35 cellular contexts compared by ENCODE assay signal in the genomic region with DNA sequence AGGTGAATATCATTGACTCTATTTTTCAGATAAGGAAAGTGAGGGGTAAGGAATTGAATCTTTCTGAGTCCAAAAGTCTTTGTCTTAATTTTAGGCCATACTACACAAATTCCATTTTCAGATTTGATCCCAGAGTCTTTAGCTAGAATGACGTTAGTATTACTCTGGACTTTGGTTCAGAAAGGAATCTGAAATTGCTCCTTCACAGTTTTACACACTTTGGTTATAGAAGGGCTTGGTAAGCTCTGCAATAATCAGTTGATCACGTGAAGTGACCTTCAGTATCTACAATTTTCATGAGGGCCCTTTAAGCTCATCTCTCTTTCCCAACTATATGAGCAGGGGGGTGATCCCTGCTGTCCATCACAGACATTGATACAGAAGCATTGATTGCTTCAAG.
"Had no signal": no experiment of that assay in that cellular context is flagged by ENCODE, and none has a peak within 500 bp of the region (broad histone marks: within the 10 kb centered on the region; RNA-seq: fewer than 3 reads in every experiment).

No MANE protein-coding gene starts in this region.

- H3K36me3 Mint-ChIP-seq: activated CD4-positive, alpha-beta memory T cell treated with anti-CD3 and anti-CD28 coated beads for 36 hours; activated naive CD4-positive, alpha-beta T cell treated with anti-CD3 and anti-CD28 coated beads, Interleukin-2, amount 50 U/mL, for 72 hours; activated naive CD8-positive, alpha-beta T cell treated with anti-CD3 and anti-CD28 coated beads for 36 hours had no signal

- H3K4me1 Mint-ChIP-seq: activated B cell treated with CpG ODN at 0.5 μM for 24 hours; activated CD4-positive, alpha-beta T cell treated with anti-CD3 and anti-CD28 coated beads, Interleukin-2, amount 10 ng/mL, durations not matched to agents 24 days and 14 days; activated naive CD8-positive, alpha-beta T cell treated with anti-CD3 and anti-CD28 coated beads for 36 hours had no signal

- H3K9me3 ChIP-seq: adrenal gland, body of pancreas, breast epithelium had no signal

- H3K9me3 Mint-ChIP-seq: activated B cell treated with CpG ODN at 0.5 μM for 24 hours; T-helper 2 cell treated with Interferon-gamma antibody and Interleukin-4, amounts not matched to agents 5 μg/mL and 100 μg/mL, for 36 hours had no signal

- H3K27ac Mint-ChIP-seq: activated B cell treated with CpG ODN at 0.5 μM for 24 hours; activated CD4-positive, alpha-beta memory T cell treated with anti-CD3 and anti-CD28 coated beads for 36 hours; activated CD4-positive, alpha-beta T cell treated with anti-CD3 and anti-CD28 coated beads, Interleukin-2, amount 10 ng/mL, durations not matched to agents 24 days and 14 days; activated CD8-positive, alpha-beta T cell treated with anti-CD3 and anti-CD28 coated beads for 36 hours; activated naive CD4-positive, alpha-beta T cell treated with anti-CD3 and anti-CD28 coated beads for 36 hours; activated naive CD4-positive, alpha-beta T cell treated with anti-CD3 and anti-CD28 coated beads, Interleukin-2, amount 50 U/mL, for 72 hours; activated naive CD8-positive, alpha-beta T cell treated with anti-CD3 and anti-CD28 coated beads for 36 hours; activated T-cell treated with anti-CD3 and anti-CD28 coated beads, Interleukin-2, amount 50 U/mL, for 24 hours; activated T-helper 2 cell treated with anti-CD3 and anti-CD28 coated beads, Interferon-gamma antibody, Interleukin-2, Interleukin-4, amounts not matched to agents 10 μg/mL and 5 μg/mL and 100 μg/mL, durations not matched to agents 14 hours and 24 hours and 36 hours; T-helper 1 cell treated with Interleukin-12 subunit alpha and Interleukin-12 subunit beta and Interleukin-4 antibody, amounts not matched to agents 30 μg/mL and 1 μg/mL, for 36 hours; T-helper 2 cell treated with Interferon-gamma antibody and Interleukin-4, amounts not matched to agents 5 μg/mL and 100 μg/mL, for 36 hours had no signal

- H3K4me3 Mint-ChIP-seq: activated B cell treated with CpG ODN at 0.5 μM for 24 hours; activated CD4-positive, alpha-beta memory T cell treated with anti-CD3 and anti-CD28 coated beads for 36 hours; activated CD4-positive, alpha-beta T cell treated with anti-CD3 and anti-CD28 coated beads, Interleukin-2, amount 10 ng/mL, durations not matched to agents 24 days and 14 days; activated CD8-positive, alpha-beta T cell treated with anti-CD3 and anti-CD28 coated beads for 36 hours; activated naive CD4-positive, alpha-beta T cell treated with anti-CD3 and anti-CD28 coated beads for 36 hours; activated naive CD8-positive, alpha-beta T cell treated with anti-CD3 and anti-CD28 coated beads for 36 hours; activated T-cell treated with anti-CD3 and anti-CD28 coated beads, Interleukin-2, amount 50 U/mL, for 24 hours; T-helper 1 cell treated with Interleukin-12 subunit alpha and Interleukin-12 subunit beta and Interleukin-4 antibody, amounts not matched to agents 30 μg/mL and 1 μg/mL, for 36 hours; T-helper 2 cell treated with Interferon-gamma antibody and Interleukin-4, amounts not matched to agents 5 μg/mL and 100 μg/mL, for 36 hours had no signal

- H3K4me3 ChIP-seq: adrenal gland, body of pancreas, breast epithelium had no signal

- H3K27me3 Mint-ChIP-seq: activated B cell treated with CpG ODN at 0.5 μM for 24 hours; activated CD4-positive, alpha-beta memory T cell treated with anti-CD3 and anti-CD28 coated beads for 36 hours; activated CD4-positive, alpha-beta T cell treated with anti-CD3 and anti-CD28 coated beads, Interleukin-2, amount 10 ng/mL, durations not matched to agents 24 days and 14 days; activated CD8-positive, alpha-beta T cell treated with anti-CD3 and anti-CD28 coated beads for 36 hours; activated naive CD8-positive, alpha-beta T cell treated with anti-CD3 and anti-CD28 coated beads for 36 hours; activated T-cell treated with anti-CD3 and anti-CD28 coated beads, Interleukin-2, amount 50 U/mL, for 24 hours had no signal

- H3K36me3 ChIP-seq: adrenal gland, brain microvascular endothelial cell, breast epithelium had no signal

- H3K4me1 ChIP-seq: adrenal gland, breast epithelium had no signal

- DNase-seq: activated B cell treated with CpG ODN at 0.5 μM for 24 hours; activated CD4-positive, alpha-beta memory T cell treated with anti-CD3 and anti-CD28 coated beads for 36 hours; activated CD4-positive, alpha-beta T cell treated with anti-CD3 and anti-CD28 coated beads for 4 hours; activated CD4-positive, alpha-beta T cell treated with anti-CD3 and anti-CD28 coated beads, Interleukin-2, amount 10 ng/mL, durations not matched to agents 24 days and 14 days; activated CD4-positive, alpha-beta T cell treated with anti-CD3 and anti-CD28 coated beads, Interleukin-2, amount 50 U/mL, for 1 hour; activated CD4-positive, alpha-beta T cell treated with anti-CD3 and anti-CD28 coated beads, Interleukin-2, amount 50 U/mL, for 4 hours; activated CD4-positive, CD25-positive, alpha-beta regulatory T cell treated with anti-CD3 and anti-CD28 coated beads, Interleukin-2, amount 50 U/mL, for 72 hours; activated CD8-positive, alpha-beta memory T cell treated with anti-CD3 and anti-CD28 coated beads, Interleukin-2, amount 50 U/mL, for 48 hours; activated CD8-positive, alpha-beta T cell treated with anti-CD3 and anti-CD28 coated beads for 36 hours; activated effector memory CD4-positive, alpha-beta T cell treated with Interleukin-2 at 50 U/mL for 16 hours; activated gamma-delta T cell; activated naive CD4-positive, alpha-beta T cell; activated naive CD4-positive, alpha-beta T cell treated with anti-CD3 and anti-CD28 coated beads for 36 hours; activated naive CD4-positive, alpha-beta T cell treated with anti-CD3 and anti-CD28 coated beads, Interleukin-2, amount 50 U/mL, for 16 hours; activated naive CD8-positive, alpha-beta T cell treated with anti-CD3 and anti-CD28 coated beads for 36 hours; activated T-cell treated with anti-CD3 and anti-CD28 coated beads, Interleukin-2, amount 50 U/mL, for 24 hours; activated T-cell treated with anti-CD3 and anti-CD28 coated beads, Interleukin-2, amount 50 U/mL, for 48 hours; adrenal gland; amniotic stem cell; aorta; body of pancreas; brain microvascular endothelial cell; central memory CD4-positive, alpha-beta T cell; SW 1271; T-helper 1 cell; T-helper 2 cell; T-helper 9 cell had no signal

- FAIRE-seq: astrocyte, TTC549 had no signal

- ATAC-seq: activated CD8-positive, alpha-beta T cell treated with anti-CD3 and anti-CD28 coated beads for 36 hours; activated naive CD4-positive, alpha-beta T cell treated with anti-CD3 and anti-CD28 coated beads, Interleukin-2, amount 50 U/mL, for 72 hours; body of pancreas had no signal

- H3K27me3 ChIP-seq: adrenal gland, body of pancreas, brain microvascular endothelial cell, breast epithelium had no signal

- H3K27ac ChIP-seq: adrenal gland, body of pancreas, brain microvascular endothelial cell, breast epithelium, VCaP had no signal
